ENCODE assay signal across 9 cellular contexts in genomic region chr2:165725421-165725820, GRCh38.
A peak's percentile ranks its signal among the peaks of the same experiment; 100 is the strongest.
DNase-seq lines count a peak whose midpoint lies in the region; ATAC-seq and TF ChIP-seq lines count a peak whose summit lies in the region.
"Had no signal": no experiment of that assay in that cellular context is flagged by ENCODE, and none has a peak within 500 bp of the region (broad histone marks: within the 10 kb centered on the region; RNA-seq: fewer than 3 reads in every experiment).

No MANE protein-coding gene starts in this region.

- peak; percentile 77; the same call in 2 of the 3 replicates for ATAC-seq in SK-N-SH treated with all-trans-retinoic acid at 6 μM for 48 hours

- DNase-seq in A172 (ENCODE audit: low spot score) (peak; percentile 86), GM03348 (ENCODE audit: low spot score) (peak; percentile 56), fibroblast of peridontal ligament (ENCODE audit: extremely low read depth) (peak; percentile 47), activated gamma-delta T cell treated with Interleukin-2 at 50 U/mL for 16 hours (no peak), T-helper 2 cell (no peak), superior temporal gyrus (ENCODE audit: extremely low spot score) (no peak)
- DNase-seq in activated CD8-positive, alpha-beta memory T cell treated with anti-CD3 and anti-CD28 coated beads, Interleukin-2, amount 50 U/mL, for 48 hours = no peak
- DNase-seq: C1 segment of cervical spinal cord had no signal

TF ChIP-seq in SK-N-SH treated with all-trans-retinoic acid at 6 μM for 48 hours, 23 proteins besides CTCF, POLR2A, EP300 and RAD21:
- TF ChIP-seq TOX (CRISPR knock-in tag; IDR thresholded peaks at IDR 0.05; ENCODE audit: borderline replicate concordance) = no peak
- no peak for TF ChIP-seq POU6F1 (CRISPR knock-in tag; IDR thresholded peaks at IDR 0.05; ENCODE audit: borderline replicate concordance, low read depth)
- TF ChIP-seq TCF4 (CRISPR knock-in tag; IDR thresholded peaks at IDR 0.05; ENCODE audit: borderline replicate concordance) = no peak
- no peak for TF ChIP-seq ZC3H10 (CRISPR knock-in tag; IDR thresholded peaks at IDR 0.05)
- TF ChIP-seq TSHZ2 (CRISPR knock-in tag; IDR thresholded peaks at IDR 0.05) = no peak
- TF ChIP-seq ZFP30 (CRISPR knock-in tag; IDR thresholded peaks at IDR 0.05) = no peak

Comparison
In these comparisons a context has a peak if more than half of its experiments do, and no peak if none do; other contexts are left out.
1. DNase-seq: peak in A172 (single experiment), GM03348 (single experiment) and fibroblast of peridontal ligament (single experiment); none in activated gamma-delta T cell treated with Interleukin-2 at 50 U/mL for 16 hours (single experiment), T-helper 2 cell (0 of 5), activated CD8-positive, alpha-beta memory T cell treated with anti-CD3 and anti-CD28 coated beads, Interleukin-2, amount 50 U/mL, for 48 hours (single experiment) and superior temporal gyrus (single experiment).